1 cellular context compared by ENCODE assay signal in the genomic region with DNA sequence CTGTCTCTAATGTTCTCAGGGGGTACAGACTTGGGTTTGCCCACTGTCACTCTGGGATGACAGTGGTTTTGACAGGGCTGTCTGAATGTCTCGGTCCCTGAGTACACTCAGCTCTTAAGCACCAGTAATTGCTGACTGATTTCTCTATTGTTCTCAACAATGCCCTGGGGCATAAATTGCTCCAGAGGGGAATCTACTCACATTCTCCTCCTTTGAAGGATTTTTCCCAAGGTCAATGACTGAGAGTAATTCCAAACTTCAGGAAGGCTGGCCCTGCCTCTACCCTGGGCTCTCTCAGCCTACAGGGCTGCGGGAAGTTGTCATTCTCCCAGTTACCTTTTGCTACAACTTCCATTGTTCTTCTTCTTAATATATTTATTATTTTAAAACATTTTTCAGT.
A peak's percentile ranks its signal among the peaks of the same experiment; 100 is the strongest.
TF ChIP-seq lines count a peak whose summit lies in the region.

No MANE protein-coding gene starts in this region.

TF ChIP-seq in H1, 55 proteins besides CTCF, POLR2A, EP300 and RAD21:
- TF ChIP-seq NANOG (IDR thresholded peaks at IDR 0.05; ENCODE audit: insufficient read depth, low read depth, low read length, poor library complexity, severe bottlenecking), result peak; percentile 14
- no peak for TF ChIP-seq BRCA1 (IDR thresholded peaks at IDR 0.05; ENCODE audit: low read depth, low read length)
